ENCODE assay signal across 11 cellular contexts in the genomic region with DNA sequence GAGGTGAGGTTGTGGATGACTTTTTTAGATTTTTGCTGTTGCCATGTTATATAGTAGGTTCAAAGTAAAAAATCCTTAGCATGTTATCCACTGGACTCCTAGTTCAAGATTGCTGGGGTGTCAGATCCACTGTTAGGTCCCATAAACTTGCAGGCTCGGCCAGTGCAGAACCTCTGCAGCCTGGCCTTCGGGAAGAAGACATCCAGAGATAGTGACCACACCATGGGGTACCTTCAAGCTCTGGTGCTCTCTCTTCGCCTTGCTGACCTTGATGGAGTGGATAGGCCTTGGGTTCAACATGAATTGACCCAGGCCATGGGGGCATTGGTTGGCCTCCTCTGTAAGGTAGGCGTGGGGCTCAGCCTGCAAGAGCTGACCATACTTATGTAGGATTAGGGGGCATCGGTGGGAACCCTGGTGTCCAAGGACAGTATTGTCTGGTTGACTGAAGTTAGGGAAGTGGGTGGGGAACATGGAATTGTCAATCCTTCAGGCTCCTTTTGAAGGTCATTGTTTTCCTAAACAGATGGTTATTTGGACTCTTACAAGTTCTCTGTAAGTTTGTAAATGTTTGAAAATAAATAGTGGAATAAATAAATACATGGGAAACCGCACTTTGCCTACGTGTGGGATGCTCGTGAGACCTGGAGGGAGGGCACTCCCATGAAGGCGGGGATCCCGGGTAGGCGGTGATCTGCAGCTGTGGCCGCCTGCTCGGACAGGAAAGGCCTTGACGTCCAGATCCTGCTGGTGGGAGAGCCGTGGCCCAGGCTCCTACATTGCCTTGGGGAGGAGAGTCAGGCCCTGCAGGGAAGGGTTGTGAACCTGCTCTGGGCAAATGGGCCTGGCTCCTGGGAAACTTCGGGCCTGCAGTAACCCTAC. TPM values are rescaled to one million over a fixed set of nuclear protein-coding genes. Genes with fewer than 3 reads are reported as not detected.
DNase-seq lines count a peak whose midpoint lies in the region; ATAC-seq and TF ChIP-seq lines count a peak whose summit lies in the region.
"Had no signal": no experiment of that assay in that cellular context is flagged by ENCODE, and none has a peak within 500 bp of the region (broad histone marks: within the 10 kb centered on the region; RNA-seq: fewer than 3 reads in every experiment).

No MANE protein-coding gene starts in this region.

- H3K9ac ChIP-seq in mucosa of rectum (ENCODE audit: low read depth in 1 of 2, low read length in 2 of 2) (no peak overlapping the region), colonic mucosa (ENCODE audit: low read depth in 2 of 2, low read length in 2 of 2) (no peak overlapping the region)
- H3K9ac ChIP-seq: KMS-11 had no signal

- TF ChIP-seq CTCF in uterus (IDR thresholded peaks at IDR 0.05) (no peak), colonic mucosa (IDR thresholded peaks at IDR 0.05) (no peak)

- intact Hi-C loops in uterus (cut with DNase I; ENCODE audit: low total_unique reads) = no loop called here
- intact Hi-C loops in colonic mucosa (cut with DNase I) = no loop called here

- peak overlapping the region; percentile 99 for H3K27ac Mint-ChIP-seq in activated naive CD4-positive, alpha-beta T cell treated with anti-CD3 and anti-CD28 coated beads, Interleukin-2, amount 50 U/mL, for 24 hours
- H3K27ac Mint-ChIP-seq in central memory CD8-positive, alpha-beta T cell (ENCODE audit: low read depth) = peak overlapping the region; percentile 79

- no peaks in the 10 kb centered on the region for H3K27me3 Mint-ChIP-seq in activated naive CD4-positive, alpha-beta T cell treated with anti-CD3 and anti-CD28 coated beads, Interleukin-2, amount 50 U/mL, for 24 hours
- no peaks in the 10 kb centered on the region for H3K27me3 Mint-ChIP-seq in central memory CD8-positive, alpha-beta T cell

- H3K27ac ChIP-seq in mucosa of rectum (ENCODE audit: low read depth in 2 of 2, low read length in 2 of 2) = peak overlapping the region; percentile 56 to 62
- H3K27ac ChIP-seq in uterus = peak overlapping the region; percentile 9 to 59
- H3K27ac ChIP-seq in colonic mucosa = no peak overlapping the region
- H3K27ac ChIP-seq: KMS-11 had no signal

- peak overlapping the region; percentile 84 for H3K4me3 Mint-ChIP-seq in activated naive CD4-positive, alpha-beta T cell treated with anti-CD3 and anti-CD28 coated beads, Interleukin-2, amount 50 U/mL, for 24 hours
- H3K4me3 Mint-ChIP-seq in central memory CD8-positive, alpha-beta T cell = peak overlapping the region; percentile 73

- H3K4me3 ChIP-seq in mucosa of rectum (ENCODE audit: low read length in 2 of 2) (no peak overlapping the region), uterus (no peak overlapping the region), colonic mucosa (no peak overlapping the region)

- peaks cover 100% of the 10 kb centered on the region for H3K4me1 Mint-ChIP-seq in activated naive CD4-positive, alpha-beta T cell treated with anti-CD3 and anti-CD28 coated beads, Interleukin-2, amount 50 U/mL, for 24 hours
- H3K4me1 Mint-ChIP-seq in central memory CD8-positive, alpha-beta T cell = peaks cover 98% of the 10 kb centered on the region

- peaks cover 38 to 43% of the 10 kb centered on the region in 2 donors for H3K4me1 ChIP-seq in mucosa of rectum (ENCODE audit: control insufficient read depth in 2 of 2, insufficient read depth in 2 of 2, low read length in 2 of 2)
- H3K4me1 ChIP-seq in uterus = peaks cover 0 to 13% of the 10 kb centered on the region in 2 donors
- H3K4me1 ChIP-seq in colonic mucosa = peaks cover 27% of the 10 kb centered on the region

- TF ChIP-seq POLR2A in uterus (IDR thresholded peaks at IDR 0.05) = no peak

- peaks cover 2% of the 10 kb centered on the region for H3K36me3 Mint-ChIP-seq in activated naive CD4-positive, alpha-beta T cell treated with anti-CD3 and anti-CD28 coated beads, Interleukin-2, amount 50 U/mL, for 24 hours
- peaks cover 20% of the 10 kb centered on the region for H3K36me3 Mint-ChIP-seq in central memory CD8-positive, alpha-beta T cell (ENCODE audit: insufficient read depth)

- H3K27me3 ChIP-seq in mucosa of rectum (ENCODE audit: control insufficient read depth in 2 of 2, insufficient read depth in 2 of 2, low read length in 2 of 2) = no peaks in the 10 kb centered on the region
- no peaks in the 10 kb centered on the region for H3K27me3 ChIP-seq in uterus
- no peaks in the 10 kb centered on the region for H3K27me3 ChIP-seq in colonic mucosa

- DNase-seq in activated naive CD4-positive, alpha-beta T cell treated with Interleukin-2 at 50 U/mL for 16 hours = no peak
- DNase-seq in central memory CD8-positive, alpha-beta T cell (ENCODE audit: low spot score in 2 of 2) = no peak
- DNase-seq in uterus (no peak), colonic mucosa (no peak), GF-D8 (lab: John Stamatoyannopoulos, UW) (no peak)
- DNase-seq: midbrain, NCI-H774 had no signal

- no peaks in the 10 kb centered on the region for H3K36me3 ChIP-seq in mucosa of rectum (ENCODE audit: control insufficient read depth in 2 of 2, insufficient read depth in 2 of 2, low read length in 2 of 2)
- H3K36me3 ChIP-seq in uterus = no peaks in the 10 kb centered on the region
- no peaks in the 10 kb centered on the region for H3K36me3 ChIP-seq in colonic mucosa

- H3K9me3 Mint-ChIP-seq in activated naive CD4-positive, alpha-beta T cell treated with anti-CD3 and anti-CD28 coated beads, Interleukin-2, amount 50 U/mL, for 24 hours = no peaks in the 10 kb centered on the region
- H3K9me3 Mint-ChIP-seq in central memory CD8-positive, alpha-beta T cell = no peaks in the 10 kb centered on the region

- H3K9me3 ChIP-seq in mucosa of rectum (ENCODE audit: control insufficient read depth in 2 of 2, low read length in 2 of 2) (no peaks in the 10 kb centered on the region), uterus (no peaks in the 10 kb centered on the region), colonic mucosa (no peaks in the 10 kb centered on the region)

- ATAC-seq in central memory CD8-positive, alpha-beta T cell (replicated peaks; ENCODE audit: extremely low read depth, poor library complexity, severe bottlenecking) = no peak
- no peak for ATAC-seq in HG02981 (IDR thresholded peaks at IDR 0.05; ENCODE audit: unreplicated experiment)

RNA-seq across cellular contexts. Expression of a gene that starts 37.1 kb away (rescaled TPM):
- total RNA-seq in uterus (10 to 100 TPM; 10.6 to 93.3 (median 28.3) TPM), colonic mucosa (10 to 100 TPM; 39.2 to 57.8 TPM)
